Comparison of ENCODE assay signal across 1 cellular context in the genomic region with DNA sequence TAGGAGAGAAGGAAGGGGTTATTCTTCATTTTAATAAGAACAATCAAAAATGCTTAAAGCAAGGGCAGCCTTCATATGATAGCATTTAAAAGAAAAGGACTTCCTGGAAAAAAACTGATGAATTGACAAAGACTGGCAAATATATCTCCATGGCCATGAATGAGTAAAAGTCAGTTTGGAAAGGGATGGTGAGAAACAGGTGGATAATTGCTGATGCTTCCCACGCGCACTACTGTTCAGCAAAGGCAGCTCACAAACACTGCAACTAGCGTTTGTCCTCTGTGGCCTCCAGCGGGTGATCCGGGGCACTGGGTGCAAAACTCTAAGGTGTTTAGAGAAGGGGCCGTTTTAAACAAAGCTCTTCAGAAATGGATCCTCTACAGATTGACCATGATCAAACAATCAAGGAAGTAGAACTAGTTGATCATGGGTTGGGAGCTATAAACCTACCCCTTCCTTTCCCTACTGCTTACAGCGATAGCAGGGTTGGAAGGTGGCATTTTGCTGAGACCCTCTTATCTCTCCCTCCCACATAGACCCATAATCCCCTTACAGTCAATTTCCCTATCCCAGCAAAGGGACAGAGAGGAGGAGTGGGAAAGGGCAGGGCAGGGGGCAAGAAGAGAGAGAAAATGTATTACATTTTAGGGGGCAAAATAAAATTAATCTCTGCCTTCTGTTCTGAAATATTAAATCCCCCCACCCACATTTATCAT.
TF ChIP-seq lines count a peak whose summit lies in the region.

No MANE protein-coding gene starts in this region.

TF ChIP-seq in K562, 482 proteins besides CTCF, POLR2A, EP300 and RAD21:
- TF ChIP-seq, protein P1, sequence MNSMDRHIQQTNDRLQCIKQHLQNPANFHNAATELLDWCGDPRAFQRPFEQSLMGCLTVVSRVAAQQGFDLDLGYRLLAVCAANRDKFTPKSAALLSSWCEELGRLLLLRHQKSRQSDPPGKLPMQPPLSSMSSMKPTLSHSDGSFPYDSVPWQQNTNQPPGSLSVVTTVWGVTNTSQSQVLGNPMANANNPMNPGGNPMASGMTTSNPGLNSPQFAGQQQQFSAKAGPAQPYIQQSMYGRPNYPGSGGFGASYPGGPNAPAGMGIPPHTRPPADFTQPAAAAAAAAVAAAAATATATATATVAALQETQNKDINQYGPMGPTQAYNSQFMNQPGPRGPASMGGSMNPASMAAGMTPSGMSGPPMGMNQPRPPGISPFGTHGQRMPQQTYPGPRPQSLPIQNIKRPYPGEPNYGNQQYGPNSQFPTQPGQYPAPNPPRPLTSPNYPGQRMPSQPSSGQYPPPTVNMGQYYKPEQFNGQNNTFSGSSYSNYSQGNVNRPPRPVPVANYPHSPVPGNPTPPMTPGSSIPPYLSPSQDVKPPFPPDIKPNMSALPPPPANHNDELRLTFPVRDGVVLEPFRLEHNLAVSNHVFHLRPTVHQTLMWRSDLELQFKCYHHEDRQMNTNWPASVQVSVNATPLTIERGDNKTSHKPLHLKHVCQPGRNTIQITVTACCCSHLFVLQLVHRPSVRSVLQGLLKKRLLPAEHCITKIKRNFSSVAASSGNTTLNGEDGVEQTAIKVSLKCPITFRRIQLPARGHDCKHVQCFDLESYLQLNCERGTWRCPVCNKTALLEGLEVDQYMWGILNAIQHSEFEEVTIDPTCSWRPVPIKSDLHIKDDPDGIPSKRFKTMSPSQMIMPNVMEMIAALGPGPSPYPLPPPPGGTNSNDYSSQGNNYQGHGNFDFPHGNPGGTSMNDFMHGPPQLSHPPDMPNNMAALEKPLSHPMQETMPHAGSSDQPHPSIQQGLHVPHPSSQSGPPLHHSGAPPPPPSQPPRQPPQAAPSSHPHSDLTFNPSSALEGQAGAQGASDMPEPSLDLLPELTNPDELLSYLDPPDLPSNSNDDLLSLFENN (IDR thresholded peaks at IDR 0.05; ENCODE audit: low read depth in 2 of 2, low read length in 2 of 2): 0 out of 4 replicates have a peak, but pooled peaks of 1 of the 2 experiments have one; percentile 16
- peak; percentile 72 for TF ChIP-seq CBFA2T3 (IDR thresholded peaks at IDR 0.05)
- no peak for TF ChIP-seq RBM39 (optimal IDR thresholded peaks at IDR 0.05; ENCODE audit: low read depth, low read length)
- TF ChIP-seq CBFA2T2 (conservative IDR thresholded peaks at IDR 0.05): peak; percentile 55
- TF ChIP-seq C11orf30 (IDR thresholded peaks at IDR 0.05; ENCODE audit: low read depth): peak; percentile 56
- TF ChIP-seq, protein P2, sequence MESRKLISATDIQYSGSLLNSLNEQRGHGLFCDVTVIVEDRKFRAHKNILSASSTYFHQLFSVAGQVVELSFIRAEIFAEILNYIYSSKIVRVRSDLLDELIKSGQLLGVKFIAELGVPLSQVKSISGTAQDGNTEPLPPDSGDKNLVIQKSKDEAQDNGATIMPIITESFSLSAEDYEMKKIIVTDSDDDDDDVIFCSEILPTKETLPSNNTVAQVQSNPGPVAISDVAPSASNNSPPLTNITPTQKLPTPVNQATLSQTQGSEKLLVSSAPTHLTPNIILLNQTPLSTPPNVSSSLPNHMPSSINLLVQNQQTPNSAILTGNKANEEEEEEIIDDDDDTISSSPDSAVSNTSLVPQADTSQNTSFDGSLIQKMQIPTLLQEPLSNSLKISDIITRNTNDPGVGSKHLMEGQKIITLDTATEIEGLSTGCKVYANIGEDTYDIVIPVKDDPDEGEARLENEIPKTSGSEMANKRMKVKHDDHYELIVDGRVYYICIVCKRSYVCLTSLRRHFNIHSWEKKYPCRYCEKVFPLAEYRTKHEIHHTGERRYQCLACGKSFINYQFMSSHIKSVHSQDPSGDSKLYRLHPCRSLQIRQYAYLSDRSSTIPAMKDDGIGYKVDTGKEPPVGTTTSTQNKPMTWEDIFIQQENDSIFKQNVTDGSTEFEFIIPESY (CRISPR knock-in tag; IDR thresholded peaks at IDR 0.05): peak; percentile 57; the same call in 1 of the 2 replicates
- peak; percentile 65 for TF ChIP-seq ARID1B (IDR thresholded peaks at IDR 0.05)
- peak; percentile 61; the same call in 1 of the 2 replicates for TF ChIP-seq TEAD4 (IDR thresholded peaks at IDR 0.05; ENCODE audit: low read length)
- TF ChIP-seq TEAD4 (CRISPR knock-in tag; IDR thresholded peaks at IDR 0.05; ENCODE audit: borderline replicate concordance): no peak
- peak; percentile 32; the same call in 1 of the 2 replicates for TF ChIP-seq SMARCA4 (IDR thresholded peaks at IDR 0.05)
- no peak for TF ChIP-seq NCOA1 (IDR thresholded peaks at IDR 0.05; ENCODE audit: low read depth)
- no peak for TF ChIP-seq SMAD3 (CRISPR knock-in tag; conservative IDR thresholded peaks at IDR 0.05)
- TF ChIP-seq, protein P3, sequence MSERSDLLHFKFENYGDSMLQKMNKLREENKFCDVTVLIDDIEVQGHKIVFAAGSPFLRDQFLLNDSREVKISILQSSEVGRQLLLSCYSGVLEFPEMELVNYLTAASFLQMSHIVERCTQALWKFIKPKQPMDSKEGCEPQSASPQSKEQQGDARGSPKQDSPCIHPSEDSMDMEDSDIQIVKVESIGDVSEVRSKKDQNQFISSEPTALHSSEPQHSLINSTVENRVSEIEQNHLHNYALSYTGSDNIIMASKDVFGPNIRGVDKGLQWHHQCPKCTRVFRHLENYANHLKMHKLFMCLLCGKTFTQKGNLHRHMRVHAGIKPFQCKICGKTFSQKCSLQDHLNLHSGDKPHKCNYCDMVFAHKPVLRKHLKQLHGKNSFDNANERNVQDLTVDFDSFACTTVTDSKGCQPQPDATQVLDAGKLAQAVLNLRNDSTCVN (CRISPR knock-in tag; IDR thresholded peaks at IDR 0.05): no peak
- TF ChIP-seq RFX1 (IDR thresholded peaks at IDR 0.05): no peak
- TF ChIP-seq HDAC1 (IDR thresholded peaks at IDR 0.05): 0 out of 4 replicates have a peak, but pooled peaks of 1 of the 2 experiments have one; percentile 19
- no peak for TF ChIP-seq FIP1L1 (IDR thresholded peaks at IDR 0.05; ENCODE audit: low read depth, low read length, poor library complexity, severe bottlenecking)
- TF ChIP-seq ZNF316 (IDR thresholded peaks at IDR 0.05): peak; percentile 60
- no peak for TF ChIP-seq JUN (IDR thresholded peaks at IDR 0.05; ENCODE audit: borderline replicate concordance, low read depth, low read length)
- TF ChIP-seq JUN (CRISPR knock-in tag; IDR thresholded peaks at IDR 0.05; ENCODE audit: borderline replicate concordance): no peak
- peak; percentile 46; the same call in 1 of the 2 replicates for TF ChIP-seq TAL1 (IDR thresholded peaks at IDR 0.05)
- peak; percentile 74 for TF ChIP-seq TCF3 (CRISPR knock-in tag; IDR thresholded peaks at IDR 0.05)
- TF ChIP-seq CTBP1 (IDR thresholded peaks at IDR 0.05; ENCODE audit: borderline replicate concordance): no peak
- no peak for TF ChIP-seq HOXB6 (CRISPR knock-in tag; IDR thresholded peaks at IDR 0.05; ENCODE audit: borderline replicate concordance)
- TF ChIP-seq, protein P4, sequence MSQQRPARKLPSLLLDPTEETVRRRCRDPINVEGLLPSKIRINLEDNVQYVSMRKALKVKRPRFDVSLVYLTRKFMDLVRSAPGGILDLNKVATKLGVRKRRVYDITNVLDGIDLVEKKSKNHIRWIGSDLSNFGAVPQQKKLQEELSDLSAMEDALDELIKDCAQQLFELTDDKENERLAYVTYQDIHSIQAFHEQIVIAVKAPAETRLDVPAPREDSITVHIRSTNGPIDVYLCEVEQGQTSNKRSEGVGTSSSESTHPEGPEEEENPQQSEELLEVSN (IDR thresholded peaks at IDR 0.05; ENCODE audit: borderline replicate concordance in 1 of 2, extremely low read depth in 1 of 2, insufficient read depth in 1 of 2, insufficient read length in 1 of 2, low read depth in 1 of 2, low read length in 1 of 2, poor library complexity in 1 of 2, severe bottlenecking in 1 of 2): no peak
- no peak for TF ChIP-seq TAF1 (IDR thresholded peaks at IDR 0.05; ENCODE audit: control insufficient read depth, extremely low read depth, insufficient read depth, low read length, severe bottlenecking)
- TF ChIP-seq TBL1XR1 (IDR thresholded peaks at IDR 0.05; ENCODE audit: low read length in 2 of 2): no peak
